Comparison of ENCODE assay signal across 15 cellular contexts in the genomic region with DNA sequence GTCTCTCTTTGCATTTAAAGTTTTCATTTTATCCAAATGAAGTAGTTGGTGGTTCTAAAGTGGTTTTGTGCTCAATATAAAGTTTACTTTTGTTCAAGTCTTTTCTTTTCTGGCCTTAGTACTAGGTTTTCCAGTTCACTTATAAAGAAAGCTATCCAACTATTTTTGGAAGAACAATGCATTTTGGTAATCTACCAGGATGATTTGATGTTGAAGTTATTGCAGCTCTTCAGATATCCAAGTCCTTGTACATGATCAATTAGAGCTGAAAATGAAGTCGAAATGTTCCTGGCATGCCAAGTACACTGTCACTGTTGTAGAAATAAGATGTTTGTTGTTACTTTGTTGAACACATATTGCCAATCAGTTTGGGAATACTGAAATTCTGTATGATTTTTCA.
A peak's percentile ranks its signal among the peaks of the same experiment; 100 is the strongest.
DNase-seq lines count a peak whose midpoint lies in the region; ATAC-seq and TF ChIP-seq lines count a peak whose summit lies in the region.
"Had no signal": no experiment of that assay in that cellular context is flagged by ENCODE, and none has a peak within 500 bp of the region (broad histone marks: within the 10 kb centered on the region; RNA-seq: fewer than 3 reads in every experiment).

No MANE protein-coding gene starts in this region.

- WGBS in hepatocyte (ENCODE audit: low lambda C conversion rate, missing lambda C conversion rate): 97% methylated on average over 1 of the region's 1 CpG

- peak overlapping the region; percentile 69 for H3K27ac Mint-ChIP-seq in osteocyte (ENCODE audit: unreplicated experiment)
- H3K27ac Mint-ChIP-seq: CD8-positive, alpha-beta T cell; GM23338 had no signal

- no peak overlapping the region for H2AFZ ChIP-seq in hepatocyte
- H2AFZ ChIP-seq: GM23338 had no signal

- H3K9ac ChIP-seq in adipocyte (ENCODE audit: low read length): peak overlapping the region; percentile 22

- H3K27ac ChIP-seq in hepatocyte (peak overlapping the region; percentile 1), uterus (peak overlapping the region; percentile 10 to 52), vagina (no peak overlapping the region)

- TF ChIP-seq POLR2A in uterus (IDR thresholded peaks at IDR 0.05): no peak
- TF ChIP-seq POLR2A in vagina (IDR thresholded peaks at IDR 0.05): no peak

- H3K9me3 Mint-ChIP-seq in osteocyte (ENCODE audit: unreplicated experiment): no peaks in the 10 kb centered on the region
- H3K9me3 Mint-ChIP-seq: CD8-positive, alpha-beta T cell; GM23338 had no signal

- no peak for TF ChIP-seq CTCF in hepatocyte (IDR thresholded peaks at IDR 0.05; ENCODE audit: poor library complexity)
- no peak for TF ChIP-seq CTCF in osteocyte (IDR thresholded peaks at IDR 0.05)
- TF ChIP-seq CTCF in uterus (IDR thresholded peaks at IDR 0.05): no peak
- TF ChIP-seq CTCF in vagina (IDR thresholded peaks at IDR 0.05): no peak

- peaks cover 42% of the 10 kb centered on the region for H3K4me1 ChIP-seq in adipocyte (ENCODE audit: control insufficient read depth, insufficient read depth, low read length)
- peaks cover 4% of the 10 kb centered on the region for H3K4me1 ChIP-seq in hepatocyte (ENCODE audit: insufficient read depth)
- no peaks in the 10 kb centered on the region for H3K4me1 ChIP-seq in uterus
- peaks cover 5% of the 10 kb centered on the region for H3K4me1 ChIP-seq in vagina

- no peaks in the 10 kb centered on the region for H3K27me3 ChIP-seq in adipocyte (replicated peaks; ENCODE audit: control insufficient read depth, insufficient read depth, low read length)
- no peaks in the 10 kb centered on the region for H3K27me3 ChIP-seq in hepatocyte
- H3K27me3 ChIP-seq in uterus: no peaks in the 10 kb centered on the region
- no peaks in the 10 kb centered on the region for H3K27me3 ChIP-seq in vagina

- no peaks in the 10 kb centered on the region for H3K79me2 ChIP-seq in hepatocyte

- no peak overlapping the region for H3K4me2 ChIP-seq in hepatocyte
- H3K4me2 ChIP-seq: GM23338 had no signal

- intact Hi-C loops in uterus (cut with DNase I; ENCODE audit: low total_unique reads): no loop called here
- intact Hi-C loops in vagina (cut with DNase I): no loop called here

- no peak overlapping the region for H3K4me3 Mint-ChIP-seq in osteocyte (ENCODE audit: unreplicated experiment)
- H3K4me3 Mint-ChIP-seq: CD14-positive monocyte; CD8-positive, alpha-beta T cell; GM23338 had no signal

- no peak overlapping the region for H3K4me3 ChIP-seq in adipocyte (ENCODE audit: low read length)
- no peak overlapping the region for H3K4me3 ChIP-seq in hepatocyte
- no peak overlapping the region for H3K4me3 ChIP-seq in uterus
- H3K4me3 ChIP-seq in vagina: no peak overlapping the region
- H3K4me3 ChIP-seq: GM23338 had no signal

- no peak for ATAC-seq in HG03469 (IDR thresholded peaks at IDR 0.05; ENCODE audit: unreplicated experiment)
- ATAC-seq: CD8-positive, alpha-beta T cell; GM23338 had no signal

- no peaks in the 10 kb centered on the region for H3K27me3 Mint-ChIP-seq in osteocyte (ENCODE audit: unreplicated experiment)

- DNase-seq in adipocyte (ENCODE audit: low read depth) (no peak), hepatocyte (ENCODE audit: low spot score) (no peak), osteocyte (ENCODE audit: extremely low spot score, unreplicated experiment) (no peak), uterus (no peak), NCI-H1436 (lab: John Stamatoyannopoulos, UW) (no peak), vagina (ENCODE audit: extremely low spot score in 2 of 2) (no peak)
- DNase-seq: CD8-positive, alpha-beta T cell; COR-L47; DND-41; GDM1; H7; IMR-90 had no signal

- H4K20me1 ChIP-seq in hepatocyte (ENCODE audit: insufficient read depth, poor library complexity, severe bottlenecking): no peaks in the 10 kb centered on the region

- peaks cover 5% of the 10 kb centered on the region for H3K36me3 Mint-ChIP-seq in osteocyte (ENCODE audit: unreplicated experiment)
- H3K36me3 Mint-ChIP-seq: CD14-positive monocyte; CD8-positive, alpha-beta T cell had no signal

- peaks cover 66% of the 10 kb centered on the region for H3K4me1 Mint-ChIP-seq in osteocyte (ENCODE audit: unreplicated experiment)
- H3K4me1 Mint-ChIP-seq: GM23338 had no signal

- H3K9me3 ChIP-seq in adipocyte (ENCODE audit: control insufficient read depth, low read length) (no peaks in the 10 kb centered on the region), hepatocyte (ENCODE audit: low read depth) (no peaks in the 10 kb centered on the region), uterus (no peaks in the 10 kb centered on the region), vagina (no peaks in the 10 kb centered on the region)

- H3K36me3 ChIP-seq in adipocyte (ENCODE audit: control insufficient read depth, insufficient read depth, low read length, severe bottlenecking): no peaks in the 10 kb centered on the region
- H3K36me3 ChIP-seq in hepatocyte (replicated peaks; ENCODE audit: insufficient read depth, low read depth): no peaks in the 10 kb centered on the region
- H3K36me3 ChIP-seq in uterus: no peaks in the 10 kb centered on the region
- no peaks in the 10 kb centered on the region for H3K36me3 ChIP-seq in vagina

- H3K9me2 ChIP-seq in hepatocyte (replicated peaks; ENCODE audit: insufficient read depth): no peaks in the 10 kb centered on the region
